1 cellular context compared by ENCODE assay signal in genomic region chr4:122914292-122914904, GRCh38.
TF ChIP-seq lines count a peak whose summit lies in the region.

No MANE protein-coding gene starts in this region.

TF ChIP-seq in Ishikawa, 13 proteins besides CTCF, POLR2A, EP300 and RAD21 (continued from another document):
- TF ChIP-seq USF1 (IDR thresholded peaks at IDR 0.05) (no peak), NFIC (IDR thresholded peaks at IDR 0.05) (no peak), TCF12 (IDR thresholded peaks at IDR 0.05; ENCODE audit: low read depth) (no peak)
- TF ChIP-seq, protein P1, sequence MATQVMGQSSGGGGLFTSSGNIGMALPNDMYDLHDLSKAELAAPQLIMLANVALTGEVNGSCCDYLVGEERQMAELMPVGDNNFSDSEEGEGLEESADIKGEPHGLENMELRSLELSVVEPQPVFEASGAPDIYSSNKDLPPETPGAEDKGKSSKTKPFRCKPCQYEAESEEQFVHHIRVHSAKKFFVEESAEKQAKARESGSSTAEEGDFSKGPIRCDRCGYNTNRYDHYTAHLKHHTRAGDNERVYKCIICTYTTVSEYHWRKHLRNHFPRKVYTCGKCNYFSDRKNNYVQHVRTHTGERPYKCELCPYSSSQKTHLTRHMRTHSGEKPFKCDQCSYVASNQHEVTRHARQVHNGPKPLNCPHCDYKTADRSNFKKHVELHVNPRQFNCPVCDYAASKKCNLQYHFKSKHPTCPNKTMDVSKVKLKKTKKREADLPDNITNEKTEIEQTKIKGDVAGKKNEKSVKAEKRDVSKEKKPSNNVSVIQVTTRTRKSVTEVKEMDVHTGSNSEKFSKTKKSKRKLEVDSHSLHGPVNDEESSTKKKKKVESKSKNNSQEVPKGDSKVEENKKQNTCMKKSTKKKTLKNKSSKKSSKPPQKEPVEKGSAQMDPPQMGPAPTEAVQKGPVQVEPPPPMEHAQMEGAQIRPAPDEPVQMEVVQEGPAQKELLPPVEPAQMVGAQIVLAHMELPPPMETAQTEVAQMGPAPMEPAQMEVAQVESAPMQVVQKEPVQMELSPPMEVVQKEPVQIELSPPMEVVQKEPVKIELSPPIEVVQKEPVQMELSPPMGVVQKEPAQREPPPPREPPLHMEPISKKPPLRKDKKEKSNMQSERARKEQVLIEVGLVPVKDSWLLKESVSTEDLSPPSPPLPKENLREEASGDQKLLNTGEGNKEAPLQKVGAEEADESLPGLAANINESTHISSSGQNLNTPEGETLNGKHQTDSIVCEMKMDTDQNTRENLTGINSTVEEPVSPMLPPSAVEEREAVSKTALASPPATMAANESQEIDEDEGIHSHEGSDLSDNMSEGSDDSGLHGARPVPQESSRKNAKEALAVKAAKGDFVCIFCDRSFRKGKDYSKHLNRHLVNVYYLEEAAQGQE (IDR thresholded peaks at IDR 0.05; ENCODE audit: low read depth), result no peak
